In genomic region chr20:63234693-63235398, GRCh38 we compare ENCODE assay signal across 1 cellular context.
TF ChIP-seq lines count a peak whose summit lies in the region.

No MANE protein-coding gene starts in this region.

TF ChIP-seq in HCT116, 20 proteins besides CTCF, POLR2A, EP300 and RAD21 (continued from another document):
- TF ChIP-seq, protein P1, sequence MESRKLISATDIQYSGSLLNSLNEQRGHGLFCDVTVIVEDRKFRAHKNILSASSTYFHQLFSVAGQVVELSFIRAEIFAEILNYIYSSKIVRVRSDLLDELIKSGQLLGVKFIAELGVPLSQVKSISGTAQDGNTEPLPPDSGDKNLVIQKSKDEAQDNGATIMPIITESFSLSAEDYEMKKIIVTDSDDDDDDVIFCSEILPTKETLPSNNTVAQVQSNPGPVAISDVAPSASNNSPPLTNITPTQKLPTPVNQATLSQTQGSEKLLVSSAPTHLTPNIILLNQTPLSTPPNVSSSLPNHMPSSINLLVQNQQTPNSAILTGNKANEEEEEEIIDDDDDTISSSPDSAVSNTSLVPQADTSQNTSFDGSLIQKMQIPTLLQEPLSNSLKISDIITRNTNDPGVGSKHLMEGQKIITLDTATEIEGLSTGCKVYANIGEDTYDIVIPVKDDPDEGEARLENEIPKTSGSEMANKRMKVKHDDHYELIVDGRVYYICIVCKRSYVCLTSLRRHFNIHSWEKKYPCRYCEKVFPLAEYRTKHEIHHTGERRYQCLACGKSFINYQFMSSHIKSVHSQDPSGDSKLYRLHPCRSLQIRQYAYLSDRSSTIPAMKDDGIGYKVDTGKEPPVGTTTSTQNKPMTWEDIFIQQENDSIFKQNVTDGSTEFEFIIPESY (IDR thresholded peaks at IDR 0.05; ENCODE audit: extremely low read depth, insufficient replicate concordance, low read length) = no peak
- TF ChIP-seq ZFX (IDR thresholded peaks at IDR 0.05) = no peak; the same call in 1 of the 2 replicates
- TF ChIP-seq JUND (IDR thresholded peaks at IDR 0.05) = no peak
- TF ChIP-seq EGR1 (IDR thresholded peaks at IDR 0.05; ENCODE audit: low read depth) = no peak
- TF ChIP-seq ATF3 (IDR thresholded peaks at IDR 0.05) = no peak
- TF ChIP-seq YY1 (IDR thresholded peaks at IDR 0.05; ENCODE audit: extremely low read depth, insufficient replicate concordance, low read depth, low read length) = no peak
- no peak for TF ChIP-seq CEBPB (IDR thresholded peaks at IDR 0.05; ENCODE audit: low read depth)
